In the genomic region with DNA sequence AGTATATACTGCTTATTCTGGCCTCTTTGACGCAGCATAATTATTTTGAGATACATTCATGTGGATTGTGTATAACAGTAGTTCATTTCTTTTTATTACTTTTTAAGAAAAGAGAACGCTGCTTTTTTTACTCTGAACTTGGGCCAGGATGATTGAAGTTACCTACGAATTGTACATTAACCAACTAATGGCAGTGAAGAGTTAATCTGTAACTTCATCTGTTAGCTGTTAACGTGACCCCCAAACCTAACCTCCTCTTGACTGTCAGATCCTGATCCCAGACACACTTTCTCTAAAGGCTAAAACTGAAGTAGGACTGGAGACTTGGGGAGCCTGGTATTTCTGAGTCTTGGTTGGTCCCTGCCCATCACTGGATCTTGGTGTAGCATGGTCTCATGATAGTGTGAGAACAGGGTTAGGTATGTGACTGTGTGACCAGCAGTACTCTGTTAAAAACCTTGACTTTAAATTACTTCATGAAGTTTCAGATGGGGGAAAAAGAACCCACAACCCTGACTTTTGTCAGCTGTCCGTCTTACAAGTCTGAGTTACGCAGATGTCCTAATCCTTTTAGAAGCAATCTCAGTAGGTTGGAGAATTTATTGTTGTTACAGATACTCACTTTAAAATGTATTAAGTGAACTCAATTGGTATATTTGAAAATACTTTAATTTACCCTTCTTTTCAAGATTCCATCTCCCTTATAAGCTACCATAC, we compare ENCODE assay signal across 2 cellular contexts.
TF ChIP-seq lines count a peak whose summit lies in the region.

No MANE protein-coding gene starts in this region.

TF ChIP-seq in A549, 52 proteins besides CTCF, POLR2A, EP300 and RAD21:
- TF ChIP-seq JUN (IDR thresholded peaks at IDR 0.05), result 0 out of 5 replicates have a peak, but pooled peaks of 1 of the 2 experiments have one; percentile 25
- TF ChIP-seq EHF (CRISPR knock-in tag; IDR thresholded peaks at IDR 0.05), result no peak
- TF ChIP-seq JUNB (IDR thresholded peaks at IDR 0.05), result no peak
- TF ChIP-seq, protein P1, sequence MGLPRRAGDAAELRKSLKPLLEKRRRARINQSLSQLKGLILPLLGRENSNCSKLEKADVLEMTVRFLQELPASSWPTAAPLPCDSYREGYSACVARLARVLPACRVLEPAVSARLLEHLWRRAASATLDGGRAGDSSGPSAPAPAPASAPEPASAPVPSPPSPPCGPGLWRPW (IDR thresholded peaks at IDR 0.05), result no peak
- TF ChIP-seq, protein P2, sequence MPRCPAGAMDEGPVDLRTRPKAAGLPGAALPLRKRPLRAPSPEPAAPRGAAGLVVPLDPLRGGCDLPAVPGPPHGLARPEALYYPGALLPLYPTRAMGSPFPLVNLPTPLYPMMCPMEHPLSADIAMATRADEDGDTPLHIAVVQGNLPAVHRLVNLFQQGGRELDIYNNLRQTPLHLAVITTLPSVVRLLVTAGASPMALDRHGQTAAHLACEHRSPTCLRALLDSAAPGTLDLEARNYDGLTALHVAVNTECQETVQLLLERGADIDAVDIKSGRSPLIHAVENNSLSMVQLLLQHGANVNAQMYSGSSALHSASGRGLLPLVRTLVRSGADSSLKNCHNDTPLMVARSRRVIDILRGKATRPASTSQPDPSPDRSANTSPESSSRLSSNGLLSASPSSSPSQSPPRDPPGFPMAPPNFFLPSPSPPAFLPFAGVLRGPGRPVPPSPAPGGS (IDR thresholded peaks at IDR 0.05), result no peak
TF ChIP-seq in A549: peak in this region for 1.

TF ChIP-seq in WTC11, 78 proteins besides CTCF, POLR2A, EP300 and RAD21:
- TF ChIP-seq ZNF317 (CRISPR knock-in tag; IDR thresholded peaks at IDR 0.05; ENCODE audit: borderline replicate concordance, low read depth) (0 out of 2 replicates have a peak, but pooled peaks have one; percentile 26), GRHL2 (CRISPR knock-in tag; IDR thresholded peaks at IDR 0.05; ENCODE audit: insufficient replicate concordance, severe bottlenecking) (no peak)
TF ChIP-seq in WTC11: peak in this region for 1.
